In the genomic region with DNA sequence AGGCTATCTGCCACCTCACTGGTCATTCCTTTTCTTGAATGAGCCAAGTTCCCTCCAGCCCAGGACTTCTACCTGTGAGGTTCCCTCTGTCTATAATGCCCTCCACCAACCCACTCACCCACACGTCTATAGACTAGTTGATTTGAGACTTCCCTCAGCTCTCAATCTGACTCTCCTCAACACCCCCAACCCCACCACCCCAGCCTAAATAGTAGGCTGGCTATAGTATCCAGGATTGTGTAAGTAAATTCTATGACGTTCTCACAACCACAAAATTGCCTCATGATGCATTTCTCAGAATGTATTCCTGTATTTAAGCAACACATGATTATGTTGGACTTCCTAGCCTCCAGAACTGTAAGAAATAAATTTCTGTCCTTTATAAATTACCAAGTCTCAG, we compare ENCODE assay signal across 9 cellular contexts. TPM values are rescaled to one million over a fixed set of nuclear protein-coding genes. Genes with fewer than 3 reads are reported as not detected.
DNase-seq lines count a peak whose midpoint lies in the region; ATAC-seq and TF ChIP-seq lines count a peak whose summit lies in the region.
"Had no signal": no experiment of that assay in that cellular context is flagged by ENCODE, and none has a peak within 500 bp of the region (broad histone marks: within the 10 kb centered on the region; RNA-seq: fewer than 3 reads in every experiment).

No MANE protein-coding gene starts in this region.

- H3K4me1 ChIP-seq in iPS-15b (ENCODE audit: control insufficient read depth, insufficient read depth, low read length), result no peaks in the 10 kb centered on the region
- H3K4me1 ChIP-seq in effector memory CD4-positive, alpha-beta T cell (ENCODE audit: control insufficient read depth, insufficient read depth, low read length, poor library complexity, severe bottlenecking), result peaks cover 8% of the 10 kb centered on the region

- peaks cover 24% of the 10 kb centered on the region for H3K36me3 Mint-ChIP-seq in activated CD8-positive, alpha-beta T cell treated with anti-CD3 and anti-CD28 coated beads for 36 hours (ENCODE audit: low read depth)

- no peaks in the 10 kb centered on the region for H3K9me3 Mint-ChIP-seq in activated CD8-positive, alpha-beta T cell treated with anti-CD3 and anti-CD28 coated beads for 36 hours
- no peaks in the 10 kb centered on the region for H3K9me3 Mint-ChIP-seq in stimulated activated naive CD8-positive, alpha-beta T cell treated with anti-CD3 and anti-CD28 coated beads, Interleukin-15, amount 100 ng/mL, for 72 hours

- POLR2A ChIA-PET in activated CD8-positive, alpha-beta T cell treated with anti-CD3 and anti-CD28 coated beads for 36 hours (lab: Charles Lee), result no interaction called here

- no peak overlapping the region for H3K27ac ChIP-seq in effector memory CD4-positive, alpha-beta T cell (ENCODE audit: insufficient read depth, low read length, poor library complexity, severe bottlenecking)

- TF ChIP-seq CTCF in activated CD8-positive, alpha-beta T cell treated with anti-CD3 and anti-CD28 coated beads for 36 hours (IDR thresholded peaks at IDR 0.05), result no peak

- H3K27ac Mint-ChIP-seq in activated CD8-positive, alpha-beta T cell treated with anti-CD3 and anti-CD28 coated beads for 36 hours, result peak overlapping the region; percentile 17
- peak overlapping the region in 1 of 2 donors; percentile 92 for H3K27ac Mint-ChIP-seq in stimulated activated naive CD8-positive, alpha-beta T cell treated with anti-CD3 and anti-CD28 coated beads, Interleukin-15, amount 100 ng/mL, for 72 hours

- CTCF ChIA-PET in activated CD8-positive, alpha-beta T cell treated with anti-CD3 and anti-CD28 coated beads for 36 hours (lab: Charles Lee), result no interaction called here

- DNase-seq in SKM-1 treated with dmso at 0.1 percent for 144 hours (lab: John Stamatoyannopoulos, UW; ENCODE audit: unreplicated experiment), result peak; percentile 43
- DNase-seq in SKM-1 (lab: John Stamatoyannopoulos, UW; ENCODE audit: unreplicated experiment), result no peak
- DNase-seq in activated CD8-positive, alpha-beta T cell treated with anti-CD3 and anti-CD28 coated beads for 36 hours, result peak; percentile 19
- DNase-seq in stimulated activated naive CD8-positive, alpha-beta T cell treated with anti-CD3 and anti-CD28 coated beads, Interleukin-15, amount 100 ng/mL, for 72 hours, result peak in 1 of 2 donors; percentile 45
- no peak for DNase-seq in HPDE6-E6E7 (ENCODE audit: extremely low spot score)
- DNase-seq in effector memory CD4-positive, alpha-beta T cell, result no peak
- DNase-seq: NCI-H510A had no signal

- H3K27me3 Mint-ChIP-seq in activated CD8-positive, alpha-beta T cell treated with anti-CD3 and anti-CD28 coated beads for 36 hours, result no peaks in the 10 kb centered on the region
- H3K27me3 Mint-ChIP-seq in stimulated activated naive CD8-positive, alpha-beta T cell treated with anti-CD3 and anti-CD28 coated beads, Interleukin-15, amount 100 ng/mL, for 72 hours, result no peaks in the 10 kb centered on the region

- no peaks in the 10 kb centered on the region for H3K27me3 ChIP-seq in iPS-15b (ENCODE audit: control insufficient read depth, insufficient read depth, low read length)
- no peaks in the 10 kb centered on the region for H3K27me3 ChIP-seq in effector memory CD4-positive, alpha-beta T cell (replicated peaks; ENCODE audit: control insufficient read depth, insufficient read depth, low read length, poor library complexity, severe bottlenecking)

- peak overlapping the region; percentile 87 for H3K4me3 Mint-ChIP-seq in activated CD8-positive, alpha-beta T cell treated with anti-CD3 and anti-CD28 coated beads for 36 hours
- H3K4me3 Mint-ChIP-seq in stimulated activated naive CD8-positive, alpha-beta T cell treated with anti-CD3 and anti-CD28 coated beads, Interleukin-15, amount 100 ng/mL, for 72 hours, result peak overlapping the region; percentile 72 to 83

- no peaks in the 10 kb centered on the region for H3K36me3 ChIP-seq in iPS-15b (ENCODE audit: control insufficient read depth, insufficient read depth, low read length)
- no peaks in the 10 kb centered on the region for H3K36me3 ChIP-seq in effector memory CD4-positive, alpha-beta T cell (ENCODE audit: control insufficient read depth, insufficient read depth, low read length)

- H3K9me3 ChIP-seq in iPS-15b (ENCODE audit: control insufficient read depth, insufficient read depth, low read length), result peaks cover 3% of the 10 kb centered on the region
- no peaks in the 10 kb centered on the region for H3K9me3 ChIP-seq in effector memory CD4-positive, alpha-beta T cell (ENCODE audit: control insufficient read depth, low read length)

- no peak overlapping the region for H3K9ac ChIP-seq in iPS-15b (ENCODE audit: low read depth, low read length)

- intact Hi-C loops in activated CD8-positive, alpha-beta T cell treated with anti-CD3 and anti-CD28 coated beads for 36 hours (cut with micrococcal nuclease), result loop anchor here (5.0 kb wide), 1 partner anchor 40 kb away; no protein-coding TSS in a partner anchor

- no peak for ATAC-seq in activated CD8-positive, alpha-beta T cell treated with anti-CD3 and anti-CD28 coated beads for 36 hours
- ATAC-seq in stimulated activated naive CD8-positive, alpha-beta T cell treated with anti-CD3 and anti-CD28 coated beads, Interleukin-15, amount 100 ng/mL, for 72 hours, result peak; percentile 63
- ATAC-seq in HG02884 (IDR thresholded peaks at IDR 0.05; ENCODE audit: unreplicated experiment), result no peak

- peaks cover 55% of the 10 kb centered on the region for H3K4me1 Mint-ChIP-seq in activated CD8-positive, alpha-beta T cell treated with anti-CD3 and anti-CD28 coated beads for 36 hours (ENCODE audit: low read depth)
- H3K4me1 Mint-ChIP-seq in stimulated activated naive CD8-positive, alpha-beta T cell treated with anti-CD3 and anti-CD28 coated beads, Interleukin-15, amount 100 ng/mL, for 72 hours, result peaks cover 67% of the 10 kb centered on the region

- H3K4me3 ChIP-seq in iPS-15b (ENCODE audit: low read depth, low read length), result peak overlapping the region; percentile 85
- H3K4me3 ChIP-seq in effector memory CD4-positive, alpha-beta T cell (ENCODE audit: insufficient read depth, low read depth, low read length, poor library complexity, severe bottlenecking), result no peak overlapping the region

RNA-seq across cellular contexts. Expression of gene PLSCR1, which starts 2.2 kb away (rescaled TPM):
- total RNA-seq in activated CD8-positive, alpha-beta T cell treated with anti-CD3 and anti-CD28 coated beads for 36 hours, result 10 to 100 TPM; 36.4 to 38.9 TPM

Comparison
In these comparisons a context has a peak if more than half of its experiments do, and no peak if none do; other contexts are left out.
1. DNase-seq: peak in SKM-1 treated with dmso at 0.1 percent for 144 hours (single experiment) and activated CD8-positive, alpha-beta T cell treated with anti-CD3 and anti-CD28 coated beads for 36 hours (single experiment); none in SKM-1 (single experiment), HPDE6-E6E7 (single experiment) and effector memory CD4-positive, alpha-beta T cell (0 of 3).